ENCODE assay signal across 28 cellular contexts in the genomic region with DNA sequence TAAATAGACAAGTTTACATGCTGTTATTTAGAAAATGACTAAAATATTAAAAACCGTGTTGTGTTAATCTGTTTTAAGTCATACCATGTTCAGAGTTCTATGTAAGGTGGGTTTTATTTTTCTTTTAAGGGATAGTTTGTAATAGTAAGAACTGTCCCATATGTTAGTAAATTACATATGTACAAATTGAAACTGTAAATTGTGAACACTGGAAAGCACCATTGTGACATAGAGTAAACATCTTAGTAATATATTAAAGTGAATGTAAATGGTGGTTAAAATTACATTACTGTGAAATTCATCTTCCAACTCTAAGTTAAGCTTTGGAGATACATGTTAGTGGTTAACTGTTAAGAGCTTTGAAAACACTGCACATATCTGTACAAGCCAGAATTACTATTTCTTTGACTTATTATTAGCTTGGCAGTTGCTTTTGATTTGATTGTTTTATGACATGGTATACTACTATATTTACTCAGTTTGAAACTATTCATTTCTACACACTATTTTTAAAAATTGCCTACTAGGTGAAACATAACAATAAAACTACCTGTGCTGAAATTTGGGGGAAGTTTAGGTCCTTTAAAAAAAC.
"Had no signal": no experiment of that assay in that cellular context is flagged by ENCODE, and none has a peak within 500 bp of the region (broad histone marks: within the 10 kb centered on the region; RNA-seq: fewer than 3 reads in every experiment).

No MANE protein-coding gene starts in this region.

- H3K9me3 ChIP-seq: breast epithelium, left lung, sigmoid colon, testis, vagina had no signal

- H3K4me3 ChIP-seq: breast epithelium, hepatocyte, left lung, lung, sigmoid colon, smooth muscle cell, testis, vagina had no signal

- H3K27ac Mint-ChIP-seq: activated CD4-positive, alpha-beta T cell treated with anti-CD3 and anti-CD28 coated beads for 36 hours; activated naive CD4-positive, alpha-beta T cell treated with anti-CD3 and anti-CD28 coated beads for 36 hours; activated naive CD8-positive, alpha-beta T cell treated with anti-CD3 and anti-CD28 coated beads, Interleukin-2, amount 10 ng/mL, durations not matched to agents 7 days and 5 days; type B pancreatic cell had no signal

- DNase-seq: activated CD4-positive, alpha-beta T cell treated with anti-CD3 and anti-CD28 coated beads for 36 hours; activated CD4-positive, alpha-beta T cell treated with anti-CD3 and anti-CD28 coated beads, Interleukin-2, amount 50 U/mL, for 4 hours; activated naive CD4-positive, alpha-beta T cell treated with anti-CD3 and anti-CD28 coated beads for 36 hours; activated naive CD8-positive, alpha-beta T cell treated with anti-CD3 and anti-CD28 coated beads, Interleukin-2, amount 10 ng/mL, durations not matched to agents 7 days and 5 days; amniotic stem cell; effector memory CD4-positive, alpha-beta T cell; foreskin melanocyte; immature natural killer cell; kidney glomerular epithelial cell; left lung; naive thymus-derived CD4-positive, alpha-beta T cell; occipital lobe; sigmoid colon; stimulated activated CD4-positive, alpha-beta T cell treated with anti-CD3 and anti-CD28 coated beads, Interleukin-2, amount 100 ng/mL, for 48 hours; stimulated activated CD8-positive, alpha-beta memory T cell treated with anti-CD3 and anti-CD28 coated beads, Interleukin-4, amount 100 ng/mL, for 48 hours; stimulated activated naive CD4-positive, alpha-beta T cell; testis; WERI-Rb-1 had no signal

- H3K4me1 ChIP-seq: breast epithelium, left lung, sigmoid colon, testis, vagina had no signal

- H2AFZ ChIP-seq: hepatocyte had no signal

- H3K36me3 ChIP-seq: breast epithelium had no signal

- H3K27me3 ChIP-seq: breast epithelium, hepatocyte, left lung, sigmoid colon, testis, vagina had no signal

- H3K79me2 ChIP-seq: hepatocyte had no signal

- H3K4me2 ChIP-seq: hepatocyte, smooth muscle cell had no signal

- H3K27me3 Mint-ChIP-seq: activated CD4-positive, alpha-beta T cell treated with anti-CD3 and anti-CD28 coated beads for 36 hours; activated naive CD8-positive, alpha-beta T cell treated with anti-CD3 and anti-CD28 coated beads, Interleukin-2, amount 10 ng/mL, durations not matched to agents 7 days and 5 days; central memory CD8-positive, alpha-beta T cell; naive thymus-derived CD4-positive, alpha-beta T cell; type B pancreatic cell had no signal

- ATAC-seq: activated CD4-positive, alpha-beta T cell treated with anti-CD3 and anti-CD28 coated beads for 36 hours; esophagus mucosa; left lung; naive thymus-derived CD4-positive, alpha-beta T cell had no signal

- H3K4me3 Mint-ChIP-seq: activated CD4-positive, alpha-beta T cell treated with anti-CD3 and anti-CD28 coated beads for 36 hours; activated naive CD4-positive, alpha-beta T cell treated with anti-CD3 and anti-CD28 coated beads for 36 hours; activated naive CD8-positive, alpha-beta T cell treated with anti-CD3 and anti-CD28 coated beads, Interleukin-2, amount 10 ng/mL, durations not matched to agents 7 days and 5 days; central memory CD8-positive, alpha-beta T cell; immature natural killer cell; naive thymus-derived CD4-positive, alpha-beta T cell; neural crest cell; type B pancreatic cell had no signal

- FAIRE-seq: TTC549 had no signal

- H3K27ac ChIP-seq: breast epithelium, hepatocyte, left lung, sigmoid colon, testis, vagina, WERI-Rb-1 had no signal

- H3K4me1 Mint-ChIP-seq: activated CD4-positive, alpha-beta T cell treated with anti-CD3 and anti-CD28 coated beads for 36 hours; activated naive CD8-positive, alpha-beta T cell treated with anti-CD3 and anti-CD28 coated beads, Interleukin-2, amount 10 ng/mL, durations not matched to agents 7 days and 5 days; central memory CD8-positive, alpha-beta T cell; immature natural killer cell; naive thymus-derived CD4-positive, alpha-beta T cell; neural crest cell had no signal

- H3K9me3 Mint-ChIP-seq: activated naive CD4-positive, alpha-beta T cell treated with anti-CD3 and anti-CD28 coated beads for 36 hours; activated naive CD8-positive, alpha-beta T cell treated with anti-CD3 and anti-CD28 coated beads, Interleukin-2, amount 10 ng/mL, durations not matched to agents 7 days and 5 days; central memory CD8-positive, alpha-beta T cell; immature natural killer cell; neural crest cell; type B pancreatic cell had no signal
